Comparison of ENCODE assay signal across 8 cellular contexts in the genomic region with DNA sequence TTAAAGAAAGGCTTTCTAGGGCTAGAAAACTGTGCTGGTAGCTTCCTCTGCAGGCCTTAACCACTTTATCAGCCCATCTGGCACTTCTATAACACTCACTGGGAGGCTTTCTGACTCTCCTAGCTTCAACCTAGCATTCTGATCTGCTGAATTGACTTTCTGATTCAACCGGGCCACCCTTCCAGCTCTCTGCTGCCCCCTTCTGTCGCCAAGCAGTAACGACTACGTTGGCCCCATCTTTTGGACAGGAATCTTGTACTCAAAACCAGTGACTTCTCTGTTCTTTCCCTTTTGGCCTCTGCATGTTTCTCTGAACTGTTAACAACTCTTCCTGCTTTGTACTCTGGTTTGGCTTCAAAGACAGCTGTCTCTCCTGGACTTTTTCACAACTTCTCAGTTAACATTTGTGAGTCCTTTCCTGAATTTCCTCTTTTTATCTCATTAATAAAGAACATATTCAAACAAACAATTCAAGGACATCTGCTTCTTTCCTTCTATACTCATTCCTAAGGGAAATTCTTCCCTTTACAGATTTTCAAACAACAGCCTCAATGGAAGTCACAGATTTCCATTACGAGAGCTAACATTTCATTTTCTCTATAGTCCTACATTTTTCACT. TPM values are rescaled to one million over a fixed set of nuclear protein-coding genes. Genes with fewer than 3 reads are reported as not detected.
DNase-seq lines count a peak whose midpoint lies in the region; ATAC-seq, FAIRE-seq and TF ChIP-seq lines count a peak whose summit lies in the region.

No MANE protein-coding gene starts in this region.

- peak; percentile 94 for FAIRE-seq in bronchial epithelial cell (lab: Jason Lieb, UNC)

- H3K36me3 ChIP-seq in bronchial epithelial cell (ENCODE audit: control insufficient read depth, insufficient read depth, low read length): no peaks in the 10 kb centered on the region
- no peaks in the 10 kb centered on the region for H3K36me3 ChIP-seq in kidney epithelial cell (ENCODE audit: control insufficient read depth, insufficient read depth, low read length)

- TF ChIP-seq POLR2A in GM18505 (IDR thresholded peaks at IDR 0.05; ENCODE audit: borderline replicate concordance, extremely low read depth, insufficient read depth, insufficient read length): no peak

- in situ Hi-C loops in ACHN (cut with HindIII; ENCODE audit: low pct_ligation_motif_present, low pct_unique_long_range_greater_than_20kb, low sequenced_read_pairs): no loop called here

- DNase-seq in ACHN (peak; percentile 60), NCI-H2171 (lab: John Stamatoyannopoulos, UW) (peak; percentile 37), bronchial epithelial cell (ENCODE audit: low read depth) (peak; percentile 69), kidney epithelial cell (ENCODE audit: low read depth) (peak; percentile 35)
- DNase-seq in stimulated activated CD4-positive, alpha-beta T cell treated with anti-CD3 and anti-CD28 coated beads, Interleukin-2, amount 100 ng/mL, for 4 hours (ENCODE audit: low read depth): peak; percentile 36

- ATAC-seq in GM18505 (IDR thresholded peaks at IDR 0.05; ENCODE audit: unreplicated experiment): peak; percentile 83
- ATAC-seq in HG02943 (IDR thresholded peaks at IDR 0.05; ENCODE audit: low read depth, unreplicated experiment): peak; percentile 79

- peaks cover 17% of the 10 kb centered on the region for H3K27me3 ChIP-seq in bronchial epithelial cell (ENCODE audit: control insufficient read depth, insufficient read depth, low read length)
- H3K27me3 ChIP-seq in kidney epithelial cell (ENCODE audit: control insufficient read depth, insufficient read depth, low read length): peaks cover 18% of the 10 kb centered on the region

- TF ChIP-seq CTCF in WI38 (IDR thresholded peaks at IDR 0.05; ENCODE audit: low read depth, low read length): peak; percentile 93
- TF ChIP-seq CTCF in bronchial epithelial cell (IDR thresholded peaks at IDR 0.05; ENCODE audit: insufficient read depth, low read length, severe bottlenecking): peak; percentile 97
- peak; percentile 92 for TF ChIP-seq CTCF in kidney epithelial cell (IDR thresholded peaks at IDR 0.05; ENCODE audit: insufficient read depth, low read length, poor library complexity, severe bottlenecking)

- H3K4me3 ChIP-seq in WI38 (ENCODE audit: low read depth, low read length): no peak overlapping the region
- H3K4me3 ChIP-seq in bronchial epithelial cell (ENCODE audit: low read depth, low read length): no peak overlapping the region
- no peak overlapping the region for H3K4me3 ChIP-seq in kidney epithelial cell (ENCODE audit: low read depth, low read length)

RNA-seq across cellular contexts. Expression of a gene that starts 43.9 kb away (rescaled TPM):
- total RNA-seq in bronchial epithelial cell (61.6 and 82.2 TPM in 2 replicates), kidney epithelial cell (19.8 and 21.0 TPM in 2 replicates)
